Comparison of ENCODE assay signal across 27 cellular contexts in the genomic region with DNA sequence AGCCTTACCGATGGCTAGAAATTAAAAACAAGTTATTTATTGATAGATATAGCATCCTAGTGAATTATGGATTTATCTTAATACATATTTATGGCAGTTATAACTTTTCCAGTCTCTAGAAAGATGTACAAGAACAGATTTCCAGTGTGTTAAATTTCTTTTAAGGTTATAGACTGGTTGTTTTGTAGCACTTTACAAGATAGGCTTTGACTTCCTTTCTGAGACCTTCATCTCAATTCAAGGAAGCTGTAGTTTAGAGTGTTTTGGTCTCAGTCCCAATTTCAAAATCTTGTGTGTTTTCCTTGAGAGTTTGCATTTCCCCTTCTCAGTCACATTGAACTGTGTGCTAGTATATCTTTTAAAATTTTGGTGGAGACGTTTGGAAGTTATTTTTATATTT. TPM values are rescaled to one million over a fixed set of nuclear protein-coding genes. Genes with fewer than 3 reads are reported as not detected.
DNase-seq lines count a peak whose midpoint lies in the region; ATAC-seq and TF ChIP-seq lines count a peak whose summit lies in the region.
"Had no signal": no experiment of that assay in that cellular context is flagged by ENCODE, and none has a peak within 500 bp of the region (broad histone marks: within the 10 kb centered on the region; RNA-seq: fewer than 3 reads in every experiment).

No MANE protein-coding gene starts in this region.

- no peaks in the 10 kb centered on the region for H3K9me3 ChIP-seq in CD8-positive, alpha-beta T cell (ENCODE audit: low read length)
- H3K9me3 ChIP-seq: A549, MG63, SJSA1 had no signal

- no peak overlapping the region for H3K4me3 Mint-ChIP-seq in activated naive CD8-positive, alpha-beta T cell
- H3K4me3 Mint-ChIP-seq in activated naive CD8-positive, alpha-beta T cell treated with anti-CD3 and anti-CD28 coated beads, Interleukin-2, amount 50 U/mL, for 24 hours = no peak overlapping the region
- H3K4me3 Mint-ChIP-seq in CD8-positive, alpha-beta T cell = no peak overlapping the region
- no peak overlapping the region for H3K4me3 Mint-ChIP-seq in central memory CD8-positive, alpha-beta T cell

- intact Hi-C loops in CD8-positive, alpha-beta T cell (cut with DNase I, micrococcal nuclease) = loop anchor here in 1 of 2 experiments (1.0 kb wide), 1 partner anchor 10 kb away; no protein-coding TSS in a partner anchor

- CTCF ChIA-PET in CD8-positive, alpha-beta T cell (lab: Charles Lee) = interaction anchor here (0.6 to 1.5 kb wide), 3 partner anchors 29 to 62 kb away, joined by 3 to 4 read pairs (median 3); no protein-coding TSS in a partner anchor

- H3K27me3 Mint-ChIP-seq in activated naive CD8-positive, alpha-beta T cell = no peaks in the 10 kb centered on the region
- H3K27me3 Mint-ChIP-seq in activated naive CD8-positive, alpha-beta T cell treated with anti-CD3 and anti-CD28 coated beads, Interleukin-2, amount 50 U/mL, for 24 hours = no peaks in the 10 kb centered on the region
- no peaks in the 10 kb centered on the region for H3K27me3 Mint-ChIP-seq in CD8-positive, alpha-beta T cell (ENCODE audit: low read depth)
- no peaks in the 10 kb centered on the region for H3K27me3 Mint-ChIP-seq in central memory CD8-positive, alpha-beta T cell

- peaks cover 6% of the 10 kb centered on the region for H3K36me3 Mint-ChIP-seq in activated naive CD8-positive, alpha-beta T cell
- peaks cover 13% of the 10 kb centered on the region for H3K36me3 Mint-ChIP-seq in activated naive CD8-positive, alpha-beta T cell treated with anti-CD3 and anti-CD28 coated beads, Interleukin-2, amount 50 U/mL, for 24 hours (ENCODE audit: low read depth)
- peaks cover 21% of the 10 kb centered on the region for H3K36me3 Mint-ChIP-seq in CD8-positive, alpha-beta T cell
- peaks cover 14% of the 10 kb centered on the region for H3K36me3 Mint-ChIP-seq in central memory CD8-positive, alpha-beta T cell (ENCODE audit: insufficient read depth)

- ATAC-seq in activated naive CD8-positive, alpha-beta T cell treated with anti-CD3 and anti-CD28 coated beads, Interleukin-2, amount 50 U/mL, for 24 hours = no peak
- ATAC-seq in CD8-positive, alpha-beta T cell = no peak
- no peak for ATAC-seq in central memory CD8-positive, alpha-beta T cell (replicated peaks; ENCODE audit: extremely low read depth, poor library complexity, severe bottlenecking)
- ATAC-seq in HG03108 (IDR thresholded peaks at IDR 0.05; ENCODE audit: unreplicated experiment) = no peak
- ATAC-seq: A549 had no signal

- H3K4me1 Mint-ChIP-seq in activated naive CD8-positive, alpha-beta T cell (ENCODE audit: low read depth) = peaks cover 37% of the 10 kb centered on the region
- peaks cover 19% of the 10 kb centered on the region for H3K4me1 Mint-ChIP-seq in activated naive CD8-positive, alpha-beta T cell treated with anti-CD3 and anti-CD28 coated beads, Interleukin-2, amount 50 U/mL, for 24 hours
- H3K4me1 Mint-ChIP-seq in CD8-positive, alpha-beta T cell (ENCODE audit: low read depth) = peaks cover 44% of the 10 kb centered on the region
- peaks cover 21% of the 10 kb centered on the region for H3K4me1 Mint-ChIP-seq in central memory CD8-positive, alpha-beta T cell

- H3K27ac ChIP-seq in CD8-positive, alpha-beta T cell (ENCODE audit: low read depth, low read length) = no peak overlapping the region
- H3K27ac ChIP-seq: A549, SJSA1 had no signal

- H3K4me3 ChIP-seq in CD8-positive, alpha-beta T cell (ENCODE audit: low read depth, low read length) = no peak overlapping the region
- H3K4me3 ChIP-seq: A549, MG63, SJSA1 had no signal

- POLR2A ChIA-PET in CD8-positive, alpha-beta T cell (lab: Charles Lee) = interaction anchor here (0.6 to 1.5 kb wide), 4 partner anchors 18 to 45 kb away, joined by 3 to 6 read pairs (median 4); a partner anchor contains a TSS

- peak overlapping the region; percentile 3 for H3K27ac Mint-ChIP-seq in activated naive CD8-positive, alpha-beta T cell
- H3K27ac Mint-ChIP-seq in activated naive CD8-positive, alpha-beta T cell treated with anti-CD3 and anti-CD28 coated beads, Interleukin-2, amount 50 U/mL, for 24 hours = no peak overlapping the region
- peak overlapping the region; percentile 41 for H3K27ac Mint-ChIP-seq in CD8-positive, alpha-beta T cell
- peak overlapping the region; percentile 81 for H3K27ac Mint-ChIP-seq in central memory CD8-positive, alpha-beta T cell (ENCODE audit: low read depth)

- H3K27me3 ChIP-seq in CD8-positive, alpha-beta T cell (ENCODE audit: insufficient read depth, low read length) = no peaks in the 10 kb centered on the region
- H3K27me3 ChIP-seq: MG63, SJSA1 had no signal

- no peak for DNase-seq in activated naive CD8-positive, alpha-beta T cell treated with anti-CD3 and anti-CD28 coated beads, Interleukin-2, amount 50 U/mL, for 24 hours
- DNase-seq in CD8-positive, alpha-beta T cell = no peak
- no peak for DNase-seq in central memory CD8-positive, alpha-beta T cell (ENCODE audit: low spot score in 2 of 2)
- DNase-seq in midbrain (lab: John Stamatoyannopoulos, UW) = peak; percentile 5
- DNase-seq in DMS53 (lab: John Stamatoyannopoulos, UW) = no peak
- DNase-seq in anterior cingulate cortex (lab: John Stamatoyannopoulos, UW) = no peak
- DNase-seq: AML-193, C1 segment of cervical spinal cord, H7, KBM-7, MG63, NCI-H1048, NCI-H1417, NCI-H1694, NCI-H2081, NCI-H2227 treated with DMSO at 0.1 percent for 48 hours, NCI-H526 treated with DMSO at 0.1 percent for 48 hours, Right ventricle myocardium superior, RPMI8226 had no signal

- H3K4me1 ChIP-seq in CD8-positive, alpha-beta T cell (ENCODE audit: insufficient read depth, low read length) = peaks cover 57% of the 10 kb centered on the region
- H3K4me1 ChIP-seq: A549, SJSA1 had no signal

- peaks cover 8% of the 10 kb centered on the region for H3K36me3 ChIP-seq in CD8-positive, alpha-beta T cell (ENCODE audit: insufficient read depth, low read length)
- H3K36me3 ChIP-seq: MG63 had no signal

- H3K9me3 Mint-ChIP-seq in activated naive CD8-positive, alpha-beta T cell (ENCODE audit: low read depth) = no peaks in the 10 kb centered on the region
- no peaks in the 10 kb centered on the region for H3K9me3 Mint-ChIP-seq in activated naive CD8-positive, alpha-beta T cell treated with anti-CD3 and anti-CD28 coated beads, Interleukin-2, amount 50 U/mL, for 24 hours
- H3K9me3 Mint-ChIP-seq in CD8-positive, alpha-beta T cell = no peaks in the 10 kb centered on the region
- H3K9me3 Mint-ChIP-seq in central memory CD8-positive, alpha-beta T cell = no peaks in the 10 kb centered on the region

- TF ChIP-seq CTCF in CD8-positive, alpha-beta T cell (IDR thresholded peaks at IDR 0.05) = no peak

RNA-seq across cellular contexts. Expression of a gene that starts 30.1 kb away (rescaled TPM):
- 10 to 100 TPM; 23.6 to 24.6 TPM for total RNA-seq in CD8-positive, alpha-beta T cell

RNA-seq across cellular contexts. Expression of a gene that starts 49.9 kb away (rescaled TPM):
- total RNA-seq in CD8-positive, alpha-beta T cell = not detected
- total RNA-seq: Daoy, G401, H7, LHCN-M2, NCI-H460, Right ventricle myocardium superior, SJSA1 had no signal

RNA-seq across cellular contexts. Expression of a gene that starts 56.8 kb away (rescaled TPM):
- total RNA-seq in CD8-positive, alpha-beta T cell = not detected
